ENCODE assay signal across 1 cellular context in the genomic region with DNA sequence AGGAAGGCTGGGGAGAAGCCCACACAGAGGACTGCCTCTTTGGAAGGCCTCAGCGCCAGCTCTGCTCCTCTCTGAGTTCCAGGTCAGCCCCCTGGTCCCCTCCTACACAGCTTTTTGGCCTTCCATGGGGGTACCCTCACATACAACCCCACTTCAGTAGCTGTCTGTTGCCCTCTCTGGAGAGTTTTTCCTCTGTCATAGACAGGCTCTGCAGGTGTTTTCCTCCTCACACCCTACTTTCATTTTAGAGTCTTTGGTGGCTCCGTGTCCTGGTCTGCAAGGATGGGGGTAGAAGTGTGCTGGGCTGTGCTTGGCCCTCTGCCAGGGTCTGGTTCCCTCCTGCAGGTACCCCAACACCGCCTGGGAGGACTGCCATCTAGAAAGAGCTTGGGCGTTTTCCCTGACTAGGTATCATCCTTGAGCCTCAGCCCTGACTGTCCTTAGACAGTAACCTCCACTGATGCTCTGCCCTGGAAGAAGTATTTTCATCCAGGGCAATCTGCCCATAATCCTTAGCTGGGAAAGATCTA.
TF ChIP-seq lines count a peak whose summit lies in the region.

No MANE protein-coding gene starts in this region.

TF ChIP-seq in SK-N-SH, 30 proteins besides CTCF, POLR2A, EP300 and RAD21 (continued from another document):
- TF ChIP-seq, protein P1, sequence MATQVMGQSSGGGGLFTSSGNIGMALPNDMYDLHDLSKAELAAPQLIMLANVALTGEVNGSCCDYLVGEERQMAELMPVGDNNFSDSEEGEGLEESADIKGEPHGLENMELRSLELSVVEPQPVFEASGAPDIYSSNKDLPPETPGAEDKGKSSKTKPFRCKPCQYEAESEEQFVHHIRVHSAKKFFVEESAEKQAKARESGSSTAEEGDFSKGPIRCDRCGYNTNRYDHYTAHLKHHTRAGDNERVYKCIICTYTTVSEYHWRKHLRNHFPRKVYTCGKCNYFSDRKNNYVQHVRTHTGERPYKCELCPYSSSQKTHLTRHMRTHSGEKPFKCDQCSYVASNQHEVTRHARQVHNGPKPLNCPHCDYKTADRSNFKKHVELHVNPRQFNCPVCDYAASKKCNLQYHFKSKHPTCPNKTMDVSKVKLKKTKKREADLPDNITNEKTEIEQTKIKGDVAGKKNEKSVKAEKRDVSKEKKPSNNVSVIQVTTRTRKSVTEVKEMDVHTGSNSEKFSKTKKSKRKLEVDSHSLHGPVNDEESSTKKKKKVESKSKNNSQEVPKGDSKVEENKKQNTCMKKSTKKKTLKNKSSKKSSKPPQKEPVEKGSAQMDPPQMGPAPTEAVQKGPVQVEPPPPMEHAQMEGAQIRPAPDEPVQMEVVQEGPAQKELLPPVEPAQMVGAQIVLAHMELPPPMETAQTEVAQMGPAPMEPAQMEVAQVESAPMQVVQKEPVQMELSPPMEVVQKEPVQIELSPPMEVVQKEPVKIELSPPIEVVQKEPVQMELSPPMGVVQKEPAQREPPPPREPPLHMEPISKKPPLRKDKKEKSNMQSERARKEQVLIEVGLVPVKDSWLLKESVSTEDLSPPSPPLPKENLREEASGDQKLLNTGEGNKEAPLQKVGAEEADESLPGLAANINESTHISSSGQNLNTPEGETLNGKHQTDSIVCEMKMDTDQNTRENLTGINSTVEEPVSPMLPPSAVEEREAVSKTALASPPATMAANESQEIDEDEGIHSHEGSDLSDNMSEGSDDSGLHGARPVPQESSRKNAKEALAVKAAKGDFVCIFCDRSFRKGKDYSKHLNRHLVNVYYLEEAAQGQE (IDR thresholded peaks at IDR 0.05; ENCODE audit: low read depth, low read length): no peak
- TF ChIP-seq, protein P2, sequence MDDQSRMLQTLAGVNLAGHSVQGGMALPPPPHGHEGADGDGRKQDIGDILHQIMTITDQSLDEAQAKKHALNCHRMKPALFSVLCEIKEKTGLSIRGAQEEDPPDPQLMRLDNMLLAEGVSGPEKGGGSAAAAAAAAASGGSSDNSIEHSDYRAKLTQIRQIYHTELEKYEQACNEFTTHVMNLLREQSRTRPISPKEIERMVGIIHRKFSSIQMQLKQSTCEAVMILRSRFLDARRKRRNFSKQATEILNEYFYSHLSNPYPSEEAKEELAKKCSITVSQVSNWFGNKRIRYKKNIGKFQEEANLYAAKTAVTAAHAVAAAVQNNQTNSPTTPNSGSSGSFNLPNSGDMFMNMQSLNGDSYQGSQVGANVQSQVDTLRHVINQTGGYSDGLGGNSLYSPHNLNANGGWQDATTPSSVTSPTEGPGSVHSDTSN (IDR thresholded peaks at IDR 0.05): no peak
- TF ChIP-seq NRF1 (IDR thresholded peaks at IDR 0.05; ENCODE audit: low read depth, low read length): no peak
- no peak for TF ChIP-seq FOXJ3 (CRISPR knock-in tag; IDR thresholded peaks at IDR 0.05)
- no peak for TF ChIP-seq FOSL2 (IDR thresholded peaks at IDR 0.05; ENCODE audit: borderline replicate concordance, low read depth)
- TF ChIP-seq, protein P3, sequence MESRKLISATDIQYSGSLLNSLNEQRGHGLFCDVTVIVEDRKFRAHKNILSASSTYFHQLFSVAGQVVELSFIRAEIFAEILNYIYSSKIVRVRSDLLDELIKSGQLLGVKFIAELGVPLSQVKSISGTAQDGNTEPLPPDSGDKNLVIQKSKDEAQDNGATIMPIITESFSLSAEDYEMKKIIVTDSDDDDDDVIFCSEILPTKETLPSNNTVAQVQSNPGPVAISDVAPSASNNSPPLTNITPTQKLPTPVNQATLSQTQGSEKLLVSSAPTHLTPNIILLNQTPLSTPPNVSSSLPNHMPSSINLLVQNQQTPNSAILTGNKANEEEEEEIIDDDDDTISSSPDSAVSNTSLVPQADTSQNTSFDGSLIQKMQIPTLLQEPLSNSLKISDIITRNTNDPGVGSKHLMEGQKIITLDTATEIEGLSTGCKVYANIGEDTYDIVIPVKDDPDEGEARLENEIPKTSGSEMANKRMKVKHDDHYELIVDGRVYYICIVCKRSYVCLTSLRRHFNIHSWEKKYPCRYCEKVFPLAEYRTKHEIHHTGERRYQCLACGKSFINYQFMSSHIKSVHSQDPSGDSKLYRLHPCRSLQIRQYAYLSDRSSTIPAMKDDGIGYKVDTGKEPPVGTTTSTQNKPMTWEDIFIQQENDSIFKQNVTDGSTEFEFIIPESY (IDR thresholded peaks at IDR 0.05; ENCODE audit: borderline replicate concordance, low read depth): no peak
- TF ChIP-seq RXRA (IDR thresholded peaks at IDR 0.05; ENCODE audit: borderline replicate concordance, low read depth): no peak
- TF ChIP-seq POLR2AphosphoS5 (IDR thresholded peaks at IDR 0.05; ENCODE audit: low read depth, low read length): no peak
- no peak for TF ChIP-seq CHD2 (IDR thresholded peaks at IDR 0.05; ENCODE audit: low read length, partially characterized antibody)
TF ChIP-seq in SK-N-SH: peak in this region for 0.
